Comparison of ENCODE assay signal across 1 cellular context in the genomic region with DNA sequence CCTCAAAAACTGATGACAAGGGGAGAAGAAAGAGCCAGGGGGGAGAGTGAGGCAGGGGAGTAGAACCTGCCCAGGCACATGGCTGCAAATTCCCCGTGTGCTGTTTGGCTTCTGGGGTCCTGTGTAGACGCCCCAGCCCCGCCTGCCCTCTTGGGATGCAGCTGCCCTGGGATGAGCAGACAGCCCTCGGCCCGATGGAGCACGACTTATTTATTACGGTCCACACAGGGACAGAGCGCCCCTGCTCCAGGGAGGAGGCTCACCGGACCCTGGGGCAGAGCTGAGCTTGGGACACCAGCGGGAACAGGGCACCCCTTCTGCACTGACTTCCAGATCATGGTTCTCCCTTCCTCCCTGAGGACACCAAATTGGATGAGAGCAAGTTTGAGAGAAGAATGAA.
TF ChIP-seq lines count a peak whose summit lies in the region.

No MANE protein-coding gene starts in this region.

TF ChIP-seq in HCT116, 20 proteins besides CTCF, POLR2A, EP300 and RAD21 (continued from another document):
- TF ChIP-seq ELF1 (IDR thresholded peaks at IDR 0.05; ENCODE audit: borderline replicate concordance, low read depth): no peak
- no peak for TF ChIP-seq SP1 (IDR thresholded peaks at IDR 0.05; ENCODE audit: low read depth)
- no peak for TF ChIP-seq EZH2 (IDR thresholded peaks at IDR 0.05)
